8 cellular contexts compared by ENCODE assay signal in the genomic region with DNA sequence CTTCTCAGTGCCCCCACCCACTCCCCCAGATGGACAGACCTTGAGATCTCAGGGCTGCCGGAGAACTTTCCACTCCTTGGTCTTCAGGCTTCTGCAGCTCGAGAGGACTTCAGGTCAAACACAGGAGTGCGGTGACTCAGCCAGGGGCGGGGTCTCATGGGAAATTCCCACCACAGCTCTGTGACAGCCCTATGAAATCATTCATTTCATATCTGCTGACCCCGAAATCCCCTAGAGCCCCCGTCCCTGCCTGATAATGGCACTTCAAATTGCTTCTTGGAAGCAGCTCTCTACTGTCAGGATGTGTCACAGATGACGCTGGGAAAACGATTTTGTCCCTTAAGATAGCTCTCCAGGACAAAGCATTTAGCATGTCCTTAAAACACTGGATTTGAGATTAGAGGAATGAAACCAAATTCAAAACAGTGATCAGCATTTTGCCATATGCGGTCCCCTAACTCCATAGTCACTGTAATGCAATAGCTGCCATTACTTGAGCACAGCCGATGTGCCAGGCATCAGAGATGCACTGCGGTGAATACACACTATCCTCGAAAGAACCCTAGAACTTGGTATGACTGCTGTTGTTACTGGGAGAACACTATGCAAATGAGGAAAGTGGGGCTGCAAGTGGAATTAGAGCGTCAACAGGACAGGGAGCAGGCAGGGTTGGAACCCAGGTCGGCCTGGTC. TPM values are rescaled to one million over a fixed set of nuclear protein-coding genes. Genes with fewer than 3 reads are reported as not detected.
DNase-seq lines count a peak whose midpoint lies in the region; ATAC-seq and TF ChIP-seq lines count a peak whose summit lies in the region.

TSS of gene TNFRSF9 (minus strand) at position 95 of the 692 bp plus-strand sequence. CDS start 845 bp downstream, outside the sequence.

- H3K27me3 ChIP-seq in transverse colon = peaks cover 27% of the 10 kb centered on the region

- H3K27ac ChIP-seq in substantia nigra (ENCODE audit: low read depth, low read length, poor library complexity, severe bottlenecking) (no peak within 1 kb of the TSS), transverse colon (no peak within 1 kb of the TSS)

- intact Hi-C loops in activated B cell treated with CpG ODN at 0.5 μM for 24 hours (cut with micrococcal nuclease) (loop anchor here (1.0 kb wide), 1 partner anchor 20 kb away; the partner anchor contains the start of gene PARK7), transverse colon (cut with DNase I; ENCODE audit: low total_unique reads) (no loop called here)

- no peaks in the 10 kb centered on the region for H3K9me3 Mint-ChIP-seq in activated B cell treated with CpG ODN at 0.5 μM for 24 hours
- no peaks in the 10 kb centered on the region for H3K9me3 Mint-ChIP-seq in chondrocyte (ENCODE audit: low read depth)

- peaks cover 31% of the 10 kb centered on the region for H3K4me1 Mint-ChIP-seq in activated B cell treated with CpG ODN at 0.5 μM for 24 hours
- peaks cover 23% of the 10 kb centered on the region for H3K4me1 Mint-ChIP-seq in chondrocyte (ENCODE audit: low read depth)

- WGBS in transverse colon (ENCODE audit: low coverage in 1 of 2), 2 donors = 61 to 63% methylated on average over 2 to 14 of the region's 14 CpGs

- no peak for TF ChIP-seq CTCF in activated B cell treated with CpG ODN at 0.5 μM for 24 hours (IDR thresholded peaks at IDR 0.05)
- no peak for TF ChIP-seq CTCF in chondrocyte (IDR thresholded peaks at IDR 0.05)
- TF ChIP-seq CTCF in foreskin fibroblast (IDR thresholded peaks at IDR 0.05; ENCODE audit: low read depth, low read length) = no peak
- TF ChIP-seq CTCF in transverse colon (IDR thresholded peaks at IDR 0.05) = no peak

- DNase-seq in activated B cell treated with CpG ODN at 0.5 μM for 24 hours (peak; percentile 49), chondrocyte (ENCODE audit: low spot score) (no peak), substantia nigra (lab: John Stamatoyannopoulos, UW) (no peak), foreskin fibroblast (no peak), transverse colon (no peak), NCI-H524 (lab: John Stamatoyannopoulos, UW) (no peak)
- peak; percentile 91 for DNase-seq in stimulated activated CD4-positive, alpha-beta T cell treated with anti-CD3 and anti-CD28 coated beads, Interleukin-15, amount 100 ng/mL, for 24 hours

- H3K4me3 ChIP-seq in foreskin fibroblast (ENCODE audit: low read depth in 1 of 2, low read length in 2 of 2) = no peak within 1 kb of the TSS
- H3K4me3 ChIP-seq in transverse colon = no peak within 1 kb of the TSS

- in situ Hi-C loops in transverse colon (cut with MboI; ENCODE audit: low pct_ligation_motif_present in 1 of 4, low pct_unique_long_range_greater_than_20kb in 1 of 4, low sequenced_read_pairs in 3 of 4) = no loop called here

- TF ChIP-seq EP300 in transverse colon (IDR thresholded peaks at IDR 0.05; ENCODE audit: low read depth) = no peak

- H3K36me3 Mint-ChIP-seq in activated B cell treated with CpG ODN at 0.5 μM for 24 hours (ENCODE audit: low read depth) (no peaks in the 10 kb centered on the region), chondrocyte (ENCODE audit: low read depth) (no peaks in the 10 kb centered on the region)

- CTCF ChIA-PET in activated B cell treated with CpG ODN at 0.5 μM for 24 hours (lab: Charles Lee) = no interaction called here

- POLR2A ChIA-PET in activated B cell treated with CpG ODN at 0.5 μM for 24 hours (lab: Charles Lee) = interaction anchor here (0.5 to 2.7 kb wide), 5 partner anchors 16 to 1588 kb away, joined by 3 to 16 read pairs (median 3); partner anchors contain the start of gene PARK7

- H3K36me3 ChIP-seq in transverse colon = no peaks in the 10 kb centered on the region

- H3K27ac Mint-ChIP-seq in activated B cell treated with CpG ODN at 0.5 μM for 24 hours (peak within 1 kb of the TSS; percentile 57), chondrocyte (ENCODE audit: unreplicated experiment) (no peak within 1 kb of the TSS)

- no peaks in the 10 kb centered on the region for H3K9me3 ChIP-seq in transverse colon

- H3K27me3 Mint-ChIP-seq in activated B cell treated with CpG ODN at 0.5 μM for 24 hours = peaks cover 27% of the 10 kb centered on the region
- H3K27me3 Mint-ChIP-seq in chondrocyte (ENCODE audit: low read depth) = peaks cover 39% of the 10 kb centered on the region

- ATAC-seq in GM19463 (IDR thresholded peaks at IDR 0.05; ENCODE audit: unreplicated experiment) (peak; percentile 66), activated B cell treated with CpG ODN at 0.5 μM for 24 hours (ENCODE audit: low read depth) (peak; percentile 84)

- TF ChIP-seq POLR2A in transverse colon (IDR thresholded peaks at IDR 0.05) = no peak

- H3K4me3 Mint-ChIP-seq in activated B cell treated with CpG ODN at 0.5 μM for 24 hours (peak within 1 kb of the TSS; percentile 61), chondrocyte (ENCODE audit: unreplicated experiment) (peak within 1 kb of the TSS; percentile 67)

- peaks cover 0 to 15% (median 8%) of the 10 kb centered on the region in 4 donors for H3K4me1 ChIP-seq in transverse colon

RNA-seq across cellular contexts. Expression of gene TNFRSF9, which starts in this region (rescaled TPM):
- 2.2 and 2.5 TPM in 2 replicates for total RNA-seq in activated B cell treated with CpG ODN at 0.5 μM for 24 hours
- total RNA-seq in chondrocyte = 0.07 TPM in 1 of 3 replicates, not detected in the others
- under 1 TPM in 1 of 4 donors, not detected in 3; 0.48 TPM for total RNA-seq in transverse colon

Comparison
In these comparisons a context has a peak if more than half of its experiments do, and no peak if none do; other contexts are left out.
1. DNase-seq: peak in activated B cell treated with CpG ODN at 0.5 μM for 24 hours (single experiment) and stimulated activated CD4-positive, alpha-beta T cell treated with anti-CD3 and anti-CD28 coated beads, Interleukin-15, amount 100 ng/mL, for 24 hours (single experiment); none in chondrocyte (single experiment), substantia nigra (0 of 49), foreskin fibroblast (0 of 2), transverse colon (single experiment) and NCI-H524 (0 of 2).